ENCODE assay signal across 17 cellular contexts in the genomic region with DNA sequence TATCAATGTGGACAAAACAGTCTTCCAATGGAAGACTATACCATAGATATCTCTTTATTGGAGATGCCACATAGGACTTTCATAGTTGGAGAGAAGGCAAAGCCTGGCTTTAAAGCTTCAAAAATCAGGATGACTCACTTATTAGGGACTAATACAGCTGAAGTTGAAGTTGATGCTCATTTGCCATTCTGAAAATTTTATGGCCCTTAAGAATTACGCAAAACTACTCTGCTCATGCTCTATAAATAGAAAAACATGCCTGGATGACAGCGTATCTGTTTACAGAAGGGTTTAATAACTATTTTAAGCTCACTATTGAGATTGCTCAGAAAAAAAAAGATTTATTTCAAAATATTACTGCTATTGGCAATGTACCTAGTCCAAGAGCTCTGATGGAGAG.
DNase-seq lines count a peak whose midpoint lies in the region; ATAC-seq and TF ChIP-seq lines count a peak whose summit lies in the region.
"Had no signal": no experiment of that assay in that cellular context is flagged by ENCODE, and none has a peak within 500 bp of the region (broad histone marks: within the 10 kb centered on the region; RNA-seq: fewer than 3 reads in every experiment).

No MANE protein-coding gene starts in this region.

- TF ChIP-seq CTCF in WTC11 (IDR thresholded peaks at IDR 0.05) (no peak), left ventricle myocardium inferior (IDR thresholded peaks at IDR 0.05; ENCODE audit: borderline replicate concordance) (no peak), thoracic aorta (IDR thresholded peaks at IDR 0.05) (no peak), GM10248 (IDR thresholded peaks at IDR 0.05; ENCODE audit: control extremely low read depth, extremely low read depth, low read depth, missing control alignments) (no peak)

- H3K27ac ChIP-seq in left ventricle myocardium inferior (replicated peaks) (peak overlapping the region; percentile 80), thoracic aorta (peak overlapping the region; percentile 10 to 47)

- CTCF ChIA-PET in WTC11 (lab: Charles Lee) (interaction anchor here (1.3 kb wide), 1 partner anchor 53 kb away, joined by 4 read pairs; no protein-coding TSS in a partner anchor), GM10248 (lab: Yijun Ruan, JAX) (interaction anchor here (0.7 to 2.9 kb wide), 7 partner anchors 8 to 53 kb away, joined by 3 to 12 read pairs (median 6); no protein-coding TSS in a partner anchor)

- H3K9me3 Mint-ChIP-seq in WTC11: no peaks in the 10 kb centered on the region
- no peaks in the 10 kb centered on the region for H3K9me3 Mint-ChIP-seq in activated T-helper 2 cell treated with anti-CD3 and anti-CD28 coated beads, Interferon-gamma antibody, Interleukin-2, Interleukin-4, amounts not matched to agents 10 μg/mL and 5 μg/mL and 100 μg/mL, durations not matched to agents 14 hours and 24 hours and 36 hours
- H3K9me3 Mint-ChIP-seq: naive B cell had no signal

- no peaks in the 10 kb centered on the region for H3K36me3 Mint-ChIP-seq in WTC11
- H3K36me3 Mint-ChIP-seq in activated T-helper 2 cell treated with anti-CD3 and anti-CD28 coated beads, Interferon-gamma antibody, Interleukin-2, Interleukin-4, amounts not matched to agents 10 μg/mL and 5 μg/mL and 100 μg/mL, durations not matched to agents 14 hours and 24 hours and 36 hours (ENCODE audit: low read depth): no peaks in the 10 kb centered on the region
- H3K36me3 Mint-ChIP-seq: naive B cell had no signal

- H3K4me3 ChIP-seq in left ventricle myocardium inferior (peak overlapping the region; percentile 2), thoracic aorta (no peak overlapping the region)
- H3K4me3 ChIP-seq: skin epidermis had no signal

- H3K4me1 ChIP-seq in left ventricle myocardium inferior: peaks cover 93% of the 10 kb centered on the region
- peaks cover 47 to 54% of the 10 kb centered on the region in 2 donors for H3K4me1 ChIP-seq in thoracic aorta (ENCODE audit: control insufficient read depth in 1 of 2, low read depth in 2 of 2)

- H3K36me3 ChIP-seq in left ventricle myocardium inferior: no peaks in the 10 kb centered on the region
- H3K36me3 ChIP-seq in thoracic aorta: no peaks in the 10 kb centered on the region

- DNase-seq in DMS153 (lab: John Stamatoyannopoulos, UW) (peak; percentile 12), DMS153 treated with DMSO at 0.1 percent for 48 hours (lab: John Stamatoyannopoulos, UW; ENCODE audit: unreplicated experiment) (no peak), WTC11 (ENCODE audit: low spot score) (no peak), left ventricle myocardium inferior (no peak), thoracic aorta (ENCODE audit: low spot score) (no peak), GM10248 (ENCODE audit: extremely low spot score) (no peak)
- DNase-seq in activated T-helper 2 cell treated with anti-CD3 and anti-CD28 coated beads, Interferon-gamma antibody, Interleukin-2, Interleukin-4, amounts not matched to agents 10 μg/mL and 5 μg/mL and 100 μg/mL, durations not matched to agents 14 hours and 24 hours and 36 hours (ENCODE audit: low spot score): no peak
- DNase-seq: 8988T; activated effector memory CD4-positive, alpha-beta T cell treated with anti-CD3 and anti-CD28 coated beads, Interleukin-2, amount 50 U/mL, for 16 hours; cerebellar nuclear complex; erythroblast; islet precursor cell; naive B cell; NCI-H2081 treated with DMSO at 0.1 percent for 48 hours had no signal

- H3K4me3 Mint-ChIP-seq in WTC11: no peak overlapping the region
- no peak overlapping the region for H3K4me3 Mint-ChIP-seq in activated T-helper 2 cell treated with anti-CD3 and anti-CD28 coated beads, Interferon-gamma antibody, Interleukin-2, Interleukin-4, amounts not matched to agents 10 μg/mL and 5 μg/mL and 100 μg/mL, durations not matched to agents 14 hours and 24 hours and 36 hours (ENCODE audit: low read depth)
- H3K4me3 Mint-ChIP-seq: naive B cell, type B pancreatic cell had no signal

- H3K9me3 ChIP-seq in left ventricle myocardium inferior (replicated peaks) (no peaks in the 10 kb centered on the region), thoracic aorta (no peaks in the 10 kb centered on the region)

- POLR2A ChIA-PET in WTC11 (lab: Charles Lee) (interaction anchor here (0.6 kb wide), 1 partner anchor 46 kb away, joined by 3 read pairs; no protein-coding TSS in a partner anchor), GM10248 (lab: Yijun Ruan, JAX) (interaction anchor here (0.7 kb wide), 1 partner anchor 21 kb away, joined by 5 read pairs; no protein-coding TSS in a partner anchor)

- ATAC-seq in WTC11 (no peak), thoracic aorta (ENCODE audit: insufficient number of reproducible peaks, low FRiP score, low read depth) (peak; percentile 68), GM18873 (IDR thresholded peaks at IDR 0.05; ENCODE audit: low FRiP score, unreplicated experiment) (no peak)

- H3K27me3 Mint-ChIP-seq in WTC11 (ENCODE audit: low read depth): no peaks in the 10 kb centered on the region
- peaks cover 5% of the 10 kb centered on the region for H3K27me3 Mint-ChIP-seq in activated T-helper 2 cell treated with anti-CD3 and anti-CD28 coated beads, Interferon-gamma antibody, Interleukin-2, Interleukin-4, amounts not matched to agents 10 μg/mL and 5 μg/mL and 100 μg/mL, durations not matched to agents 14 hours and 24 hours and 36 hours (ENCODE audit: low read depth)
- H3K27me3 Mint-ChIP-seq: naive B cell, type B pancreatic cell had no signal

- intact Hi-C loops in left ventricle myocardium inferior (cut with micrococcal nuclease): no loop called here
- intact Hi-C loops in activated T-helper 2 cell treated with anti-CD3 and anti-CD28 coated beads, Interferon-gamma antibody, Interleukin-2, Interleukin-4, amounts not matched to agents 10 μg/mL and 5 μg/mL and 100 μg/mL, durations not matched to agents 14 hours and 24 hours and 36 hours (cut with micrococcal nuclease): no loop called here

- H3K27me3 ChIP-seq in left ventricle myocardium inferior (ENCODE audit: low read depth): no peaks in the 10 kb centered on the region
- no peaks in the 10 kb centered on the region for H3K27me3 ChIP-seq in thoracic aorta (replicated peaks; ENCODE audit: insufficient read depth)

- H3K27ac Mint-ChIP-seq in WTC11: peak overlapping the region; percentile 89
- H3K27ac Mint-ChIP-seq in activated T-helper 2 cell treated with anti-CD3 and anti-CD28 coated beads, Interferon-gamma antibody, Interleukin-2, Interleukin-4, amounts not matched to agents 10 μg/mL and 5 μg/mL and 100 μg/mL, durations not matched to agents 14 hours and 24 hours and 36 hours: no peak overlapping the region
- H3K27ac Mint-ChIP-seq: naive B cell, type B pancreatic cell had no signal

- peaks cover 64% of the 10 kb centered on the region for H3K4me1 Mint-ChIP-seq in WTC11
- no peaks in the 10 kb centered on the region for H3K4me1 Mint-ChIP-seq in activated T-helper 2 cell treated with anti-CD3 and anti-CD28 coated beads, Interferon-gamma antibody, Interleukin-2, Interleukin-4, amounts not matched to agents 10 μg/mL and 5 μg/mL and 100 μg/mL, durations not matched to agents 14 hours and 24 hours and 36 hours (ENCODE audit: low read depth)
- H3K4me1 Mint-ChIP-seq: naive B cell had no signal

TF ChIP-seq in WTC11, 78 proteins besides CTCF, POLR2A, EP300 and RAD21 (continues in another document):
- TF ChIP-seq, protein P1, sequence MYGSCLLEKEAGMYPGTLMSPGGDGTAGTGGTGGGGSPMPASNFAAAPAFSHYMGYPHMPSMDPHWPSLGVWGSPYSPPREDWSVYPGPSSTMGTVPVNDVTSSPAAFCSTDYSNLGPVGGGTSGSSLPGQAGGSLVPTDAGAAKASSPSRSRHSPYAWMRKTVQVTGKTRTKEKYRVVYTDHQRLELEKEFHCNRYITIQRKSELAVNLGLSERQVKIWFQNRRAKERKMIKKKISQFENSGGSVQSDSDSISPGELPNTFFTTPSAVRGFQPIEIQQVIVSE (CRISPR knock-in tag; IDR thresholded peaks at IDR 0.05; ENCODE audit: borderline replicate concordance): no peak
- TF ChIP-seq JAZF1 (CRISPR knock-in tag; IDR thresholded peaks at IDR 0.05) (no peak), ELF4 (CRISPR knock-in tag; IDR thresholded peaks at IDR 0.05; ENCODE audit: low read depth) (no peak), SMAD4 (CRISPR knock-in tag; IDR thresholded peaks at IDR 0.05) (no peak), ZNF317 (CRISPR knock-in tag; IDR thresholded peaks at IDR 0.05; ENCODE audit: borderline replicate concordance, low read depth) (no peak), NR1H2 (CRISPR knock-in tag; IDR thresholded peaks at IDR 0.05) (no peak)
- TF ChIP-seq, protein P2, sequence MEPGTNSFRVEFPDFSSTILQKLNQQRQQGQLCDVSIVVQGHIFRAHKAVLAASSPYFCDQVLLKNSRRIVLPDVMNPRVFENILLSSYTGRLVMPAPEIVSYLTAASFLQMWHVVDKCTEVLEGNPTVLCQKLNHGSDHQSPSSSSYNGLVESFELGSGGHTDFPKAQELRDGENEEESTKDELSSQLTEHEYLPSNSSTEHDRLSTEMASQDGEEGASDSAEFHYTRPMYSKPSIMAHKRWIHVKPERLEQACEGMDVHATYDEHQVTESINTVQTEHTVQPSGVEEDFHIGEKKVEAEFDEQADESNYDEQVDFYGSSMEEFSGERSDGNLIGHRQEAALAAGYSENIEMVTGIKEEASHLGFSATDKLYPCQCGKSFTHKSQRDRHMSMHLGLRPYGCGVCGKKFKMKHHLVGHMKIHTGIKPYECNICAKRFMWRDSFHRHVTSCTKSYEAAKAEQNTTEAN (CRISPR knock-in tag; IDR thresholded peaks at IDR 0.05): no peak
- TF ChIP-seq, protein P3, sequence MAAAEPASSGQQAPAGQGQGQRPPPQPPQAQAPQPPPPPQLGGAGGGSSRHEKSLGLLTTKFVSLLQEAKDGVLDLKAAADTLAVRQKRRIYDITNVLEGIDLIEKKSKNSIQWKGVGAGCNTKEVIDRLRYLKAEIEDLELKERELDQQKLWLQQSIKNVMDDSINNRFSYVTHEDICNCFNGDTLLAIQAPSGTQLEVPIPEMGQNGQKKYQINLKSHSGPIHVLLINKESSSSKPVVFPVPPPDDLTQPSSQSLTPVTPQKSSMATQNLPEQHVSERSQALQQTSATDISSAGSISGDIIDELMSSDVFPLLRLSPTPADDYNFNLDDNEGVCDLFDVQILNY (CRISPR knock-in tag; IDR thresholded peaks at IDR 0.05): no peak
- TF ChIP-seq, protein P4, sequence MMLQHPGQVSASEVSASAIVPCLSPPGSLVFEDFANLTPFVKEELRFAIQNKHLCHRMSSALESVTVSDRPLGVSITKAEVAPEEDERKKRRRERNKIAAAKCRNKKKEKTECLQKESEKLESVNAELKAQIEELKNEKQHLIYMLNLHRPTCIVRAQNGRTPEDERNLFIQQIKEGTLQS (CRISPR knock-in tag; conservative IDR thresholded peaks at IDR 0.05): no peak
